ENCODE assay signal across 8 cellular contexts in the genomic region with DNA sequence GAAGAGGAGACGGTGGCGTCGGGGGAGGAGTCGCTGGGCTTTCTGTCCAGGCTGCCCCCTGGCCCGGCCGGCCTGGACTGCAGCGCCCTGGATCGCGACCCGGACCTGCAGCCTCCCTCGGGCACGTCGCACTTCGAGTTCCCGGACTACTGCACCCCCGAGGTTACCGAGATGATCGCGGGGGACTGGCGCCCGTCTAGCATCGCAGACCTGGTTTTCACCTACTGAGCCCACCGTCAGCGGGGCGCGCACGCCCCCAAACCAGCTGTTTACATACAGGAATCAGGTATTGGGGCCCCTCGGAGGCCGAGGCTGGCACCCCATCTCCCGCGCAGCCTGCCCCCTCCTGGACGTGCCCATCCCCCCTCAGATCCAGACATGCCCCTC. TPM values are rescaled to one million over a fixed set of nuclear protein-coding genes. Genes with fewer than 3 reads are reported as not detected.
DNase-seq lines count a peak whose midpoint lies in the region; ATAC-seq and TF ChIP-seq lines count a peak whose summit lies in the region.

No MANE protein-coding gene starts in this region.

- H3K4me1 ChIP-seq in body of pancreas: peaks cover 39% of the 10 kb centered on the region
- H3K4me1 ChIP-seq in left lung: peaks cover 18 to 48% of the 10 kb centered on the region in 2 donors
- peaks cover 14 to 33% of the 10 kb centered on the region in 2 donors for H3K4me1 ChIP-seq in thyroid gland

- DNase-seq in COLO668 (lab: John Stamatoyannopoulos, UW; ENCODE audit: unreplicated experiment): peak; percentile 61
- peak; percentile 32 for DNase-seq in LHCN-M2 (ENCODE audit: low read depth)
- peak in 3 of 4 donors; percentile 18 to 37 (median 31) for DNase-seq in body of pancreas
- peak; percentile 47 to 87 for DNase-seq in left lung
- DNase-seq in thyroid gland: peak; percentile 45 to 60
- no peak for DNase-seq in cerebellum (ENCODE audit: low spot score)

- 1% methylated on average over 32 of the region's 32 CpGs; no CpG with 5 or more reads in 1 of the 2 donors for WGBS in body of pancreas, 2 donors
- 0 to 1% methylated on average over 3 to 23 of the region's 32 CpGs for WGBS in thyroid gland, 2 donors

- TF ChIP-seq CTCF in body of pancreas (IDR thresholded peaks at IDR 0.05): no peak
- no peak for TF ChIP-seq CTCF in left lung (IDR thresholded peaks at IDR 0.05)
- no peak for TF ChIP-seq CTCF in thyroid gland (IDR thresholded peaks at IDR 0.05)

- intact Hi-C loops in body of pancreas (cut with DNase I) (no loop called here), left lung (cut with DNase I) (loop anchor here in 1 of 2 donors (10.0 kb wide), 1 partner anchor 122 kb away; no protein-coding TSS in a partner anchor), thyroid gland (cut with DNase I) (no loop called here)

- peak overlapping the region; percentile 6 to 55 for H3K4me3 ChIP-seq in body of pancreas
- peak overlapping the region; percentile 67 for H3K4me3 ChIP-seq in left lung
- peak overlapping the region; percentile 19 to 75 (median 62) for H3K4me3 ChIP-seq in thyroid gland (replicated peaks in 1 of 3)

- H3K9me3 ChIP-seq in body of pancreas (no peaks in the 10 kb centered on the region), left lung (no peaks in the 10 kb centered on the region), thyroid gland (no peaks in the 10 kb centered on the region)

- TF ChIP-seq POLR2A in body of pancreas (IDR thresholded peaks at IDR 0.05) (no peak), thyroid gland (IDR thresholded peaks at IDR 0.05) (no peak)

- H3K27me3 ChIP-seq in body of pancreas (no peaks in the 10 kb centered on the region), left lung (peaks cover 0 to 20% of the 10 kb centered on the region in 2 donors), thyroid gland (no peaks in the 10 kb centered on the region)

- no peaks in the 10 kb centered on the region for H3K36me3 ChIP-seq in body of pancreas (replicated peaks in 1 of 2; ENCODE audit: insufficient read depth in 1 of 2, low read depth in 2 of 2)
- H3K36me3 ChIP-seq in left lung: no peaks in the 10 kb centered on the region
- no peaks in the 10 kb centered on the region for H3K36me3 ChIP-seq in thyroid gland

- ATAC-seq in body of pancreas (no peak), left lung (no peak), HG02571 (IDR thresholded peaks at IDR 0.05; ENCODE audit: unreplicated experiment) (no peak), GM18858 (IDR thresholded peaks at IDR 0.05; ENCODE audit: unreplicated experiment) (no peak)

- peak overlapping the region; percentile 84 to 95 (median 92) for H3K27ac ChIP-seq in body of pancreas
- H3K27ac ChIP-seq in left lung: peak overlapping the region; percentile 87 to 96
- peak overlapping the region; percentile 88 to 98 (median 91) for H3K27ac ChIP-seq in thyroid gland

RNA-seq across cellular contexts. Expression of a gene that starts 1.3 kb away (rescaled TPM):
- total RNA-seq in LHCN-M2 (2014; rRNA removed): 8.2 and 9.9 TPM in 2 replicates
- polyA plus RNA-seq in LHCN-M2 (2012): 11.5 TPM
- total RNA-seq in body of pancreas: 10 to 100 TPM in 1 of 2 donors, 1 to 10 TPM in 1; 6.2 to 17.1 TPM
- total RNA-seq in left lung: 10 to 100 TPM; 14.0 to 18.7 TPM
- total RNA-seq in thyroid gland: 10 to 100 TPM in 1 of 4 donors, 1 to 10 TPM in 3; 7.1 to 12.9 (median 9.0) TPM
- 8.5 TPM for total RNA-seq in cerebellum

RNA-seq across cellular contexts. Expression of a gene that starts 20.3 kb away (rescaled TPM):
- total RNA-seq in LHCN-M2 (2014; rRNA removed) (59.2 and 65.6 TPM in 2 replicates), body of pancreas (10 to 100 TPM; 13.8 to 15.6 TPM), left lung (10 to 100 TPM; 34.4 to 38.8 TPM), thyroid gland (10 to 100 TPM; 29.8 to 56.7 (median 42.4) TPM), cerebellum (21.0 TPM)
- polyA plus RNA-seq in LHCN-M2 (2012): 74.7 TPM

RNA-seq across cellular contexts. Expression of a gene that starts 29.3 kb away (rescaled TPM):
- 14.0 and 15.9 TPM in 2 replicates for total RNA-seq in LHCN-M2 (2014; rRNA removed)
- polyA plus RNA-seq in LHCN-M2 (2012): 9.3 TPM
- total RNA-seq in body of pancreas: 10 to 100 TPM; 12.2 to 16.5 TPM
- total RNA-seq in left lung: 10 to 100 TPM; 11.5 to 15.3 TPM
- total RNA-seq in thyroid gland: 10 to 100 TPM; 20.2 to 28.4 (median 22.3) TPM
- 13.5 TPM for total RNA-seq in cerebellum

RNA-seq across cellular contexts. Expression of a gene that starts 36.1 kb away (rescaled TPM):
- total RNA-seq in LHCN-M2 (2014; rRNA removed): 2.5 and 2.8 TPM in 2 replicates
- polyA plus RNA-seq in LHCN-M2 (2012): 4.8 TPM
- total RNA-seq in body of pancreas: 1 to 10 TPM in 1 of 2 donors, under 1 TPM in 1; 0.33 to 1.8 TPM
- total RNA-seq in left lung: 1 to 10 TPM; 6.9 to 8.3 TPM
- 1 to 10 TPM; 4.1 to 9.5 (median 7.0) TPM for total RNA-seq in thyroid gland
- total RNA-seq in cerebellum: 6.3 TPM

RNA-seq across cellular contexts. Expression of a gene that starts 53.9 kb away (rescaled TPM):
- total RNA-seq in LHCN-M2 (2014; rRNA removed) (1.3 and 1.6 TPM in 2 replicates), body of pancreas (10 to 100 TPM; 13.2 to 19.8 TPM), left lung (10 to 100 TPM; 19.0 to 28.4 TPM), thyroid gland (10 to 100 TPM in 2 of 4 donors, 1 to 10 TPM in 2; 6.1 to 16.5 (median 8.1) TPM), cerebellum (7.1 TPM)
- 2.0 TPM for polyA plus RNA-seq in LHCN-M2 (2012)
